20 cellular contexts compared by ENCODE assay signal in genomic region chr6:140001005-140001404, GRCh38.
"Had no signal": no experiment of that assay in that cellular context is flagged by ENCODE, and none has a peak within 500 bp of the region (broad histone marks: within the 10 kb centered on the region; RNA-seq: fewer than 3 reads in every experiment).

No MANE protein-coding gene starts in this region.

- H3K27me3 ChIP-seq: brain microvascular endothelial cell, colonic mucosa, heart right ventricle, neutrophil, thyroid gland had no signal

- H3K9me3 ChIP-seq: colonic mucosa, heart right ventricle, neutrophil, thyroid gland had no signal

- H3K4me1 ChIP-seq: colonic mucosa, thyroid gland had no signal

- ATAC-seq: activated CD8-positive, alpha-beta memory T cell treated with anti-CD3 and anti-CD28 coated beads, Interleukin-2, amount 10 ng/mL, durations not matched to agents 7 days and 5 days; heart right ventricle; left colon; natural killer cell treated with Interleukin-12 subunit alpha and Interleukin-12 subunit beta and Interleukin-15 and Interleukin-18, amount 100 ng/mL, for 72 hours; stimulated activated naive B cell treated with anti-CD40 and anti-IgM and Interleukin-4, amounts not matched to agents 10 μg/mL and 1 μg/mL and 100 μg/mL, for 72 hours had no signal

- H3K36me3 ChIP-seq: brain microvascular endothelial cell, colonic mucosa, heart right ventricle, neutrophil, thyroid gland had no signal

- H3K4me3 ChIP-seq: colonic mucosa, heart right ventricle, lung, thyroid gland had no signal

- DNase-seq: activated CD4-positive, alpha-beta memory T cell treated with anti-CD3 and anti-CD28 coated beads, Interleukin-2, amount 10 ng/mL, durations not matched to agents 7 days and 5 days; activated CD4-positive, alpha-beta T cell treated with anti-CD3 and anti-CD28 coated beads for 48 hours; activated CD4-positive, CD25-positive, alpha-beta regulatory T cell; activated CD8-positive, alpha-beta memory T cell treated with anti-CD3 and anti-CD28 coated beads, Interleukin-2, amount 10 ng/mL, durations not matched to agents 7 days and 5 days; activated naive CD4-positive, alpha-beta T cell; activated naive CD8-positive, alpha-beta T cell treated with anti-CD3 and anti-CD28 coated beads for 36 hours; anterior cingulate cortex; brain microvascular endothelial cell; central memory CD4-positive, alpha-beta T cell; colonic mucosa; heart right ventricle; islet precursor cell; left colon; stimulated activated naive B cell treated with anti-CD40 and anti-IgM and Interleukin-4, amounts not matched to agents 10 μg/mL and 1 μg/mL and 100 μg/mL, for 72 hours; T-helper 1 cell; T-helper 9 cell; thyroid gland had no signal

- H3K27ac ChIP-seq: brain microvascular endothelial cell, colonic mucosa, heart right ventricle, neutrophil, thyroid gland had no signal
